ENCODE assay signal across 23 cellular contexts in the genomic region with DNA sequence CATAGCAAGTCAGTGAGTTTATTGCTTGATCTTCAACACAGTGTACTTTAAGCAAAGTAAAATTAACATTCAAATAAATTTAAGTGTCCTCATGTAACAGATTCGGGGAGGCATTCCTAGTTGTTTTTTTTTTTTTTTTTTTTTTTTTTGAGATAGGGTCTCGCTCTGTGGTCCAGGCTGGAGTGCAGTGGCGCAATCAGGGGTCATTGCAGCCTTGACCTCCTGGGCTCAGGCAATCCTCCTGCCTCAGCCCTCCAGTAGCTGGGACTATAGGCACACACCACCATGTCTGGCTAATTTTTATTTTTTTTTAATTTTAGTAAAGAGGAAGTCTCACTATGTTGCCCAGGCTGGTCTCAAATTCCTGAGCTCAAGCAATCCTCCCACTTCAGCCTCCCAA. TPM values are rescaled to one million over a fixed set of nuclear protein-coding genes. Genes with fewer than 3 reads are reported as not detected.
A peak's percentile ranks its signal among the peaks of the same experiment; 100 is the strongest.
DNase-seq lines count a peak whose midpoint lies in the region; ATAC-seq, FAIRE-seq and TF ChIP-seq lines count a peak whose summit lies in the region.
"Had no signal": no experiment of that assay in that cellular context is flagged by ENCODE, and none has a peak within 500 bp of the region (broad histone marks: within the 10 kb centered on the region; RNA-seq: fewer than 3 reads in every experiment).

No MANE protein-coding gene starts in this region.

- H3K4me1 ChIP-seq in HCT116 (ENCODE audit: control insufficient read depth in 1 of 2, insufficient read depth in 2 of 2, low read length in 2 of 2) (peaks cover 56 to 88% of the 10 kb centered on the region in 2 experiments), K562 (replicated peaks in 1 of 2; ENCODE audit: control insufficient read depth in 2 of 2, insufficient read depth in 2 of 2, low read length in 2 of 2) (peaks cover 3 to 12% of the 10 kb centered on the region in 2 experiments; a peak in 3 of 5 replicates), trophoblast cell (ENCODE audit: control insufficient read depth in 1 of 2, insufficient read depth in 2 of 2, low read length in 2 of 2) (peaks cover 6 to 16% of the 10 kb centered on the region in 2 experiments), tibial artery (peaks cover 0 to 99% (median 68%) of the 10 kb centered on the region in 4 donors)

- CTCF ChIA-PET in HCT116 (lab: Charles Lee), result no interaction called here
- CTCF ChIA-PET in K562 (lab: Yijun Ruan, JAX; ENCODE audit: low intra/inter-chr PET ratio), result no interaction called here

- H3K18ac ChIP-seq in trophoblast cell (ENCODE audit: low read length), result no peak overlapping the region

- H3K9ac ChIP-seq in HCT116 (ENCODE audit: low read length), result no peak overlapping the region
- no peak overlapping the region for H3K9ac ChIP-seq in K562 (ENCODE audit: insufficient read depth in 1 of 2, low read depth in 2 of 2, low read length in 2 of 2)
- H3K9ac ChIP-seq in trophoblast cell (ENCODE audit: low read length), result no peak overlapping the region
- H3K9ac ChIP-seq: BLaER1, GM23248 had no signal

- TF ChIP-seq POLR2A in HCT116 (IDR thresholded peaks at IDR 0.05; ENCODE audit: borderline replicate concordance, extremely low read depth, insufficient read depth, insufficient read length) (no peak), K562 (conservative IDR thresholded peaks at IDR 0.05) (no peak)

- POLR2A ChIA-PET in HCT116 (lab: Charles Lee) (no interaction called here), K562 (lab: Yijun Ruan, JAX) (interaction anchor here (0.6 to 0.9 kb wide), 3 partner anchors 9 to 29 kb away, joined by 3 to 4 read pairs (median 3); no protein-coding TSS in a partner anchor)

- H3K4me3 ChIP-seq in HCT116 (replicated peaks in 1 of 2; ENCODE audit: low read depth in 1 of 2, low read length in 2 of 2) (no peak overlapping the region), K562 (no peak overlapping the region), trophoblast cell (ENCODE audit: low read depth, low read length) (no peak overlapping the region), tibial artery (no peak overlapping the region)
- H3K4me3 ChIP-seq: BLaER1, GM23248 had no signal

- H3K4ac ChIP-seq in trophoblast cell (ENCODE audit: low read depth, low read length), result peak overlapping the region; percentile 82

- H2AFZ ChIP-seq in HCT116 (ENCODE audit: low read depth, low read length, poor library complexity, severe bottlenecking), result no peak overlapping the region
- no peak overlapping the region for H2AFZ ChIP-seq in K562 (ENCODE audit: low read depth, low read length)
- no peak overlapping the region for H2AFZ ChIP-seq in trophoblast cell (ENCODE audit: insufficient read depth, low read length, poor library complexity)
- H2AFZ ChIP-seq: GM23248 had no signal

- H4K8ac ChIP-seq in trophoblast cell (ENCODE audit: low read depth, low read length), result no peak overlapping the region

- intact Hi-C loops in HCT116 (cut with micrococcal nuclease), result no loop called here
- intact Hi-C loops in K562 (cut with micrococcal nuclease), result no loop called here
- intact Hi-C loops in tibial artery (cut with DNase I; ENCODE audit: low total_unique reads), result no loop called here

- H3K79me2 ChIP-seq in HCT116 (ENCODE audit: insufficient read depth, low read length) (peaks cover 50% of the 10 kb centered on the region), K562 (ENCODE audit: control insufficient read depth, insufficient read depth, low read length) (peaks cover 57% of the 10 kb centered on the region), trophoblast cell (ENCODE audit: control insufficient read depth, insufficient read depth, low read length, poor library complexity) (peaks cover 6% of the 10 kb centered on the region)

- H3K79me1 ChIP-seq in trophoblast cell (ENCODE audit: low read length), result peaks cover 9% of the 10 kb centered on the region

- H3K9me3 ChIP-seq in HCT116 (ENCODE audit: control insufficient read depth in 1 of 2, insufficient read depth in 1 of 2, low read depth in 1 of 2, low read length in 2 of 2) (no peaks in the 10 kb centered on the region), K562 (replicated peaks; ENCODE audit: control insufficient read depth, insufficient read depth, low read depth, low read length) (no peaks in the 10 kb centered on the region), trophoblast cell (ENCODE audit: insufficient read depth, low read depth, low read length) (no peaks in the 10 kb centered on the region), tibial artery (no peaks in the 10 kb centered on the region)
- H3K9me3 ChIP-seq: BLaER1 had no signal

- DNase-seq in HCT116 (ENCODE audit: low read depth, low spot score) (no peak), K562 (ENCODE audit: extremely low read depth in 1 of 4, low spot score in 3 of 4) (no peak), trophoblast cell (no peak), tibial artery (no peak), DMS114 treated with DMSO at 0.1 percent for 48 hours (lab: John Stamatoyannopoulos, UW; ENCODE audit: unreplicated experiment) (no peak), SK-N-DZ (ENCODE audit: low spot score) (no peak)
- no peak for DNase-seq in central memory CD4-positive, alpha-beta T cell
- no peak for DNase-seq in stimulated activated CD4-positive, alpha-beta T cell treated with anti-CD3 and anti-CD28 coated beads, Interleukin-2, amount 100 ng/mL, for 24 hours
- DNase-seq: Calu3; CD4-positive, alpha-beta memory T cell; COR-L47; DMS153; DND-41; GM23248; H7; HCEC 1CT; HFFc6 had no signal

- TF ChIP-seq RAD21 in HCT116 (IDR thresholded peaks at IDR 0.05; ENCODE audit: low read depth), result no peak
- no peak for TF ChIP-seq RAD21 in K562 (CRISPR knock-in tag; conservative IDR thresholded peaks at IDR 0.05 in 1 of 2, IDR thresholded peaks at IDR 0.05 in 1 of 2)

- no peak overlapping the region for H4K12ac ChIP-seq in trophoblast cell (ENCODE audit: low read depth, low read length)

- RAD21 ChIA-PET in HCT116 (lab: Charles Lee; ENCODE audit: low non-redundant PET in 1 of 2, low total read pairs in 2 of 2, uncharacterized antibody in 2 of 2, unreplicated experiment in 2 of 2), result no interaction called here

- no peak for FAIRE-seq in K562 (lab: Jason Lieb, UNC)
- FAIRE-seq: A204.1, GM12892, H1 had no signal

- no peaks in the 10 kb centered on the region for H3K36me3 ChIP-seq in HCT116 (ENCODE audit: control insufficient read depth in 1 of 2, insufficient read depth in 2 of 2, low read length in 2 of 2)
- peaks cover 3% of the 10 kb centered on the region; the same call in 1 of the 3 replicates for H3K36me3 ChIP-seq in K562 (ENCODE audit: control insufficient read depth, insufficient read depth, low read length)
- no peaks in the 10 kb centered on the region for H3K36me3 ChIP-seq in trophoblast cell (ENCODE audit: control insufficient read depth in 1 of 2, insufficient read depth in 2 of 2, low read length in 2 of 2)
- no peaks in the 10 kb centered on the region for H3K36me3 ChIP-seq in tibial artery
- H3K36me3 ChIP-seq: BLaER1 had no signal

- BruUV-seq in HCT116 (replicated peaks; lab: Mats Ljungman, UMichigan), result no TSS peak
- BruUV-seq in K562 (replicated peaks; lab: Mats Ljungman, UMichigan), result no TSS peak

- H3K27me3 ChIP-seq in HCT116 (ENCODE audit: insufficient read depth, low read length) (no peaks in the 10 kb centered on the region), K562 (ENCODE audit: control insufficient read depth in 2 of 2, insufficient read depth in 2 of 2, low read length in 2 of 2) (no peaks in the 10 kb centered on the region), trophoblast cell (ENCODE audit: insufficient read depth, low read length) (no peaks in the 10 kb centered on the region), tibial artery (no peaks in the 10 kb centered on the region)
- H3K27me3 ChIP-seq: BLaER1 had no signal

- 84% methylated on average over 2 of the region's 3 CpGs for WGBS in K562 (ENCODE audit: insufficient coverage, low coverage, missing lambda C conversion rate)
- no CpG with 5 or more reads among the region's 3 CpGs for WGBS in trophoblast cell (ENCODE audit: extremely low coverage, insufficient coverage, insufficient read length)

- in situ Hi-C loops in K562 (cut with MboI), result no loop called here

- no peak overlapping the region for H2AK5ac ChIP-seq in trophoblast cell (ENCODE audit: low read length)

- H3K27ac ChIP-seq in HCT116 (ENCODE audit: low read depth, low read length) (no peak overlapping the region), K562 (ENCODE audit: extremely low read depth, low read depth, low read length) (no peak overlapping the region), trophoblast cell (ENCODE audit: low read depth, low read length) (no peak overlapping the region), tibial artery (peak overlapping the region; percentile 85 to 90)
- H3K27ac ChIP-seq: 22Rv1, BLaER1, C4-2B, GM23248 had no signal

- no peak overlapping the region for H3K14ac ChIP-seq in trophoblast cell (ENCODE audit: low read length)

- no peaks in the 10 kb centered on the region for H3K9me2 ChIP-seq in HCT116 (ENCODE audit: insufficient read depth)

- no peak overlapping the region for H4K91ac ChIP-seq in trophoblast cell (ENCODE audit: low read depth, low read length)

- no peaks in the 10 kb centered on the region for H3K9me1 ChIP-seq in K562 (ENCODE audit: control insufficient read depth, insufficient read depth, low read length)

- H2BK5ac ChIP-seq in trophoblast cell (ENCODE audit: low read depth, low read length, poor library complexity), result no peak overlapping the region

- no peak for TF ChIP-seq EP300 in K562 (IDR thresholded peaks at IDR 0.05; ENCODE audit: low read length)

- H2BK12ac ChIP-seq in trophoblast cell (ENCODE audit: low read length), result no peak overlapping the region

- H4K20me1 ChIP-seq in HCT116 (ENCODE audit: insufficient read depth) (no peaks in the 10 kb centered on the region), K562 (replicated peaks; ENCODE audit: control insufficient read depth, insufficient read depth, low read length) (peaks cover 3% of the 10 kb centered on the region; the same call in 1 of the 2 replicates)

- H3K4me2 ChIP-seq in HCT116 (ENCODE audit: low read length) (peak overlapping the region; percentile 77), K562 (ENCODE audit: insufficient read depth, low read length) (no peak overlapping the region), trophoblast cell (ENCODE audit: low read length) (no peak overlapping the region)
- H3K4me2 ChIP-seq: BLaER1 had no signal

- TF ChIP-seq CTCF in HCT116 (IDR thresholded peaks at IDR 0.05 in 2 of 3, conservative IDR thresholded peaks at IDR 0.05 in 1 of 3; ENCODE audit: borderline replicate concordance in 1 of 3, insufficient read depth in 1 of 3, low read depth in 2 of 3, low read length in 2 of 3), result no peak
- TF ChIP-seq CTCF in K562 (IDR thresholded peaks at IDR 0.05 in 2 of 3, conservative IDR thresholded peaks at IDR 0.05 in 1 of 3; ENCODE audit: insufficient read depth in 2 of 3, low read depth in 1 of 3, low read length in 3 of 3), result no peak
- TF ChIP-seq CTCF in tibial artery (IDR thresholded peaks at IDR 0.05), result no peak

- H2BK120ac ChIP-seq in trophoblast cell (ENCODE audit: insufficient read depth, low read length, poor library complexity), result no peak overlapping the region

- ATAC-seq in HCT116, result no peak
- ATAC-seq in K562, result no peak

- no peak overlapping the region for H3K23ac ChIP-seq in trophoblast cell (ENCODE audit: low read length)

RNA-seq across cellular contexts. Expression of gene OSBPL9, which starts 22.8 kb away (rescaled TPM):
- total RNA-seq in HCT116 (2021; ENCODE audit: unreplicated experiment) (52.6 TPM), K562 (2014; rRNA removed) (170 and 185 TPM in 2 replicates), K562 (2014; rRNA removed; fragmentation: Illumina TruSeq; extraction: Trizol) (210 and 239 TPM in 2 replicates), K562 (2015; rRNA removed; fragmentation: Illumina TruSeq; extraction: Trizol) (209 and 211 TPM in 2 replicates), K562 (2021) (131 and 136 TPM in 2 replicates)
- 31.7 and 37.0 TPM in 2 replicates for polyA plus RNA-seq in HCT116 (2012)
- total RNA-seq in K562 (2011; cell fraction: chromatin; rRNA removed; ENCODE audit: low replicate concordance), result 130 and 303 TPM in 2 replicates
- total RNA-seq in K562 (2011; cell fraction: nucleolus; rRNA removed), result 63.4 and 95.5 TPM in 2 replicates
- total RNA-seq in K562 (2011; cell fraction: nucleoplasm; rRNA removed), result 155 and 245 TPM in 2 replicates
- polyA plus RNA-seq in K562 (2011; rRNA removed) (194 and 219 TPM in 2 replicates), K562 (2014; fragmentation: Illumina TruSeq; extraction: Trizol) (209 and 217 TPM in 2 replicates), K562 (2014; fragmentation: Nextera tagmentation; extraction: Ambion mirVana) (10 to 100 TPM; 43.9 to 66.2 TPM), K562 (2014; rRNA removed) (140 and 148 TPM in 2 replicates)
- polyA plus RNA-seq in K562 (2011; cell fraction: cytosol; rRNA removed), result 158 and 177 TPM in 2 replicates
- 148 and 218 TPM in 2 replicates for polyA plus RNA-seq in K562 (2011; cell fraction: nucleus; rRNA removed)
- polyA plus RNA-seq in K562 (2012), result 109 and 119 TPM in 2 replicates
- polyA minus RNA-seq in K562 (2011; rRNA and poly(A)+ RNA removed), result 239 and 277 TPM in 2 replicates
- polyA minus RNA-seq in K562 (2011; cell fraction: cytosol; rRNA and poly(A)+ RNA removed), result 116 and 142 TPM in 2 replicates
- polyA minus RNA-seq in K562 (2011; cell fraction: nucleus; rRNA and poly(A)+ RNA removed), result 109 and 204 TPM in 2 replicates
- polyA plus RNA-seq in trophoblast cell (2013), result 187 and 189 TPM in 2 replicates
- 97.1 and 101 TPM in 2 replicates for polyA plus RNA-seq in SK-N-DZ (2014; cell fraction: cytosol; rRNA removed)
- polyA plus RNA-seq in SK-N-DZ (2014; cell fraction: nucleus; rRNA removed), result 51.2 and 62.5 TPM in 2 replicates

Comparison
In these comparisons a context has a peak if more than half of its experiments do, and no peak if none do; other contexts are left out.
1. H3K27ac ChIP-seq: peak in tibial artery (2 of 2); none in HCT116 (single experiment), K562 (single experiment) and trophoblast cell (single experiment).
2. Of the 22 proteins assayed by ChIP-seq in both K562 and HCT116: peak only in K562: CEBPB; only in HCT116: none; in both: none; in neither: 21.